Comparison of ENCODE assay signal across 2 cellular contexts in genomic region chr16:57541754-57542435, GRCh38.
A peak's percentile ranks its signal among the peaks of the same experiment; 100 is the strongest.
TF ChIP-seq lines count a peak whose summit lies in the region.

No MANE protein-coding gene starts in this region.

TF ChIP-seq in HepG2, 621 proteins besides CTCF, POLR2A, EP300 and RAD21:
- TF ChIP-seq ZNF276 (CRISPR knock-in tag; IDR thresholded peaks at IDR 0.05; ENCODE audit: low read depth), result no peak
- no peak for TF ChIP-seq ZNF180 (CRISPR knock-in tag; IDR thresholded peaks at IDR 0.05; ENCODE audit: borderline replicate concordance, low read depth)
- no peak for TF ChIP-seq MTA3 (CRISPR knock-in tag; IDR thresholded peaks at IDR 0.05)
- no peak for TF ChIP-seq ARID4A (CRISPR knock-in tag; IDR thresholded peaks at IDR 0.05; ENCODE audit: borderline replicate concordance)
- TF ChIP-seq ATAD3A (CRISPR knock-in tag; IDR thresholded peaks at IDR 0.05), result no peak
- TF ChIP-seq FLYWCH1 (CRISPR knock-in tag; IDR thresholded peaks at IDR 0.05), result no peak
- TF ChIP-seq ZSCAN29 (CRISPR knock-in tag; conservative IDR thresholded peaks at IDR 0.05), result no peak
- TF ChIP-seq ZNF629 (CRISPR knock-in tag; conservative IDR thresholded peaks at IDR 0.05), result 0 out of 2 replicates have a peak, but pooled peaks have one; percentile 7
- TF ChIP-seq SRSF1 (optimal IDR thresholded peaks at IDR 0.05; ENCODE audit: low read depth, low read length), result no peak

TF ChIP-seq in GM12891, 5 proteins besides CTCF, POLR2A, EP300 and RAD21:
- TF ChIP-seq TAF1 (IDR thresholded peaks at IDR 0.05; ENCODE audit: low read depth, low read length) (no peak), POU2F2 (IDR thresholded peaks at IDR 0.05; ENCODE audit: low read depth, low read length) (no peak)
